ENCODE assay signal across 14 cellular contexts in the genomic region with DNA sequence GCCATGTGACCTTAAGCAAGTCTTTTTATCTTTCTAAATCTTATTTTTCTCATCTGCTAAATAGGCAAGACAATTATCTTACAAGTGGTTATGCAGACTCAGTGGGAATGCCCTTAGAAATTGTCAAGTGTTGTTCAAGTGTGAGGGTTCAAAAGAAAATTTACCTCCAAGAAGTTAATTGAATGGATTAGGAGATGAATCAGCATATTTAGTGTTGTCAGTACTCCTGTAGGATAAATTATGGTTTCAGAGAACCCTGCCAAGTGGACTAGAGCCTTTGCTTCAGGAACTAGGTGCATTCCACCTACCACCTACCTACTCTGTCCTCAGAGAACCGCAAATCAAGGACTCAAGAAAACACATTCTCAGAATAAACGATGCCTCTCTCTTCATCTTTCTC.
"Had no signal": no experiment of that assay in that cellular context is flagged by ENCODE, and none has a peak within 500 bp of the region (broad histone marks: within the 10 kb centered on the region; RNA-seq: fewer than 3 reads in every experiment).

No MANE protein-coding gene starts in this region.

- H3K9me3 ChIP-seq: adrenal gland, pancreas, stomach, uterus had no signal

- H3K27me3 ChIP-seq: adrenal gland, dorsolateral prefrontal cortex, neural progenitor cell, pancreas, stomach, uterus had no signal

- H3K36me3 ChIP-seq: adrenal gland, neural progenitor cell, pancreas, stomach, uterus had no signal

- DNase-seq: activated CD4-positive, alpha-beta T cell treated with anti-CD3 and anti-CD28 coated beads, Interleukin-2, amount 10 ng/mL, durations not matched to agents 7 days and 5 days; activated CD4-positive, CD25-positive, alpha-beta regulatory T cell; activated naive CD4-positive, alpha-beta T cell treated with anti-CD3 and anti-CD28 coated beads, Interleukin-2, amount 50 U/mL, for 16 hours; adrenal gland; dorsolateral prefrontal cortex; hippocampal formation; kidney glomerular epithelial cell; pancreas; retina; stimulated activated CD4-positive, alpha-beta T cell treated with anti-CD3 and anti-CD28 coated beads, Interleukin-4, amount 100 ng/mL, for 4 hours; stomach; uterus had no signal

- H3K4me1 ChIP-seq: adrenal gland, pancreas, stomach, uterus had no signal

- H3K4me3 ChIP-seq: adrenal gland, dorsolateral prefrontal cortex, neural progenitor cell, pancreas, skin epidermis, stomach, uterus had no signal

- H3K4me3 Mint-ChIP-seq: activated CD4-positive, alpha-beta T cell treated with anti-CD3 and anti-CD28 coated beads, Interleukin-2, amount 10 ng/mL, durations not matched to agents 7 days and 5 days; neural progenitor cell had no signal

- ATAC-seq: pancreas had no signal

- H3K27ac ChIP-seq: adrenal gland, dorsolateral prefrontal cortex, neural progenitor cell, pancreas, skin epidermis, stomach, uterus had no signal

- H3K27ac Mint-ChIP-seq: activated CD4-positive, alpha-beta T cell treated with anti-CD3 and anti-CD28 coated beads, Interleukin-2, amount 10 ng/mL, durations not matched to agents 7 days and 5 days; neural progenitor cell had no signal
